1 cellular context compared by ENCODE assay signal in genomic region chr3:187465503-187465902, GRCh38.
TF ChIP-seq lines count a peak whose summit lies in the region.

No MANE protein-coding gene starts in this region.

TF ChIP-seq in HepG2, 621 proteins besides CTCF, POLR2A, EP300 and RAD21 (continued from another document):
- TF ChIP-seq DZIP1 (CRISPR knock-in tag; IDR thresholded peaks at IDR 0.05): no peak
